ENCODE assay signal across 1 cellular context in the genomic region with DNA sequence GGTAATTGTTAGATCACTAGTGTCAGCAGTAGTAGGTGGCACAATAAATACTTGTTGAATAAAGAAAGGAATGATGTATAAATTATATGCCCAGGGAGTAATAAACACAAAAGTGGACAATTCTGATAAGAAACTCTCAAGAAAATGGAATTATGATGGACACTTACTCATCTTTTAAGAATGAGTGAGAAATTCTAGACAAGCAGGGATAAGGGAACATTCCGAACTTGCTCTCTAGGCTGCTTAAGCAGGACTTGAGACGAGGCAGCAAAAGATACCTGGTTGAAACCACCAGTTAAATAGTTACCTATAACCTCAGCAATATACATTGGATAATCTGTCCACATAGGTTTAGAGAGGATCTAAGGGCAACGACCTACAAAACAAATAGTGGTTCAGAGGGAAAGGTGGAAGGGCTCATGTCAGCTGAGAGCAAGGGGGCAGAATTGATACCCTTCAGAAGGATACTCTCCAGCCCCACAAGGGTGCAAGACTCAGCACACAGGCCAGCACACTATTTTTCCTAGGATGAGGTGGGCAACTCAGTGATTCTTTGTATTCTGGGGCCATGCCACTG.
TF ChIP-seq lines count a peak whose summit lies in the region.

No MANE protein-coding gene starts in this region.

TF ChIP-seq in HepG2, 621 proteins besides CTCF, POLR2A, EP300 and RAD21 (continued from another document and continues in another):
- TF ChIP-seq DMTF1 (CRISPR knock-in tag; IDR thresholded peaks at IDR 0.05), result no peak
- peak; percentile 56; the same call in 1 of the 2 replicates for TF ChIP-seq TARDBP (CRISPR knock-in tag; IDR thresholded peaks at IDR 0.05)
- no peak for TF ChIP-seq ZNF142 (CRISPR knock-in tag; IDR thresholded peaks at IDR 0.05)
- peak; percentile 62; the same call in 1 of the 2 replicates for TF ChIP-seq SOX5 (CRISPR knock-in tag; IDR thresholded peaks at IDR 0.05; ENCODE audit: borderline replicate concordance)
- no peak for TF ChIP-seq ZNF530 (CRISPR knock-in tag; IDR thresholded peaks at IDR 0.05; ENCODE audit: low read depth)
- TF ChIP-seq TP53 (CRISPR knock-in tag; conservative IDR thresholded peaks at IDR 0.05), result no peak
- TF ChIP-seq ZNF576 (CRISPR knock-in tag; IDR thresholded peaks at IDR 0.05), result no peak
- TF ChIP-seq, protein P1, sequence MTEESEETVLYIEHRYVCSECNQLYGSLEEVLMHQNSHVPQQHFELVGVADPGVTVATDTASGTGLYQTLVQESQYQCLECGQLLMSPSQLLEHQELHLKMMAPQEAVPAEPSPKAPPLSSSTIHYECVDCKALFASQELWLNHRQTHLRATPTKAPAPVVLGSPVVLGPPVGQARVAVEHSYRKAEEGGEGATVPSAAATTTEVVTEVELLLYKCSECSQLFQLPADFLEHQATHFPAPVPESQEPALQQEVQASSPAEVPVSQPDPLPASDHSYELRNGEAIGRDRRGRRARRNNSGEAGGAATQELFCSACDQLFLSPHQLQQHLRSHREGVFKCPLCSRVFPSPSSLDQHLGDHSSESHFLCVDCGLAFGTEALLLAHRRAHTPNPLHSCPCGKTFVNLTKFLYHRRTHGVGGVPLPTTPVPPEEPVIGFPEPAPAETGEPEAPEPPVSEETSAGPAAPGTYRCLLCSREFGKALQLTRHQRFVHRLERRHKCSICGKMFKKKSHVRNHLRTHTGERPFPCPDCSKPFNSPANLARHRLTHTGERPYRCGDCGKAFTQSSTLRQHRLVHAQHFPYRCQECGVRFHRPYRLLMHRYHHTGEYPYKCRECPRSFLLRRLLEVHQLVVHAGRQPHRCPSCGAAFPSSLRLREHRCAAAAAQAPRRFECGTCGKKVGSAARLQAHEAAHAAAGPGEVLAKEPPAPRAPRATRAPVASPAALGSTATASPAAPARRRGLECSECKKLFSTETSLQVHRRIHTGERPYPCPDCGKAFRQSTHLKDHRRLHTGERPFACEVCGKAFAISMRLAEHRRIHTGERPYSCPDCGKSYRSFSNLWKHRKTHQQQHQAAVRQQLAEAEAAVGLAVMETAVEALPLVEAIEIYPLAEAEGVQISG (CRISPR knock-in tag; IDR thresholded peaks at IDR 0.05), result no peak
- TF ChIP-seq HOXA3 (CRISPR knock-in tag; IDR thresholded peaks at IDR 0.05), result peak; percentile 52; the same call in 1 of the 2 replicates
- no peak for TF ChIP-seq ZKSCAN1 (IDR thresholded peaks at IDR 0.05; ENCODE audit: low read length)
- TF ChIP-seq, protein P2, sequence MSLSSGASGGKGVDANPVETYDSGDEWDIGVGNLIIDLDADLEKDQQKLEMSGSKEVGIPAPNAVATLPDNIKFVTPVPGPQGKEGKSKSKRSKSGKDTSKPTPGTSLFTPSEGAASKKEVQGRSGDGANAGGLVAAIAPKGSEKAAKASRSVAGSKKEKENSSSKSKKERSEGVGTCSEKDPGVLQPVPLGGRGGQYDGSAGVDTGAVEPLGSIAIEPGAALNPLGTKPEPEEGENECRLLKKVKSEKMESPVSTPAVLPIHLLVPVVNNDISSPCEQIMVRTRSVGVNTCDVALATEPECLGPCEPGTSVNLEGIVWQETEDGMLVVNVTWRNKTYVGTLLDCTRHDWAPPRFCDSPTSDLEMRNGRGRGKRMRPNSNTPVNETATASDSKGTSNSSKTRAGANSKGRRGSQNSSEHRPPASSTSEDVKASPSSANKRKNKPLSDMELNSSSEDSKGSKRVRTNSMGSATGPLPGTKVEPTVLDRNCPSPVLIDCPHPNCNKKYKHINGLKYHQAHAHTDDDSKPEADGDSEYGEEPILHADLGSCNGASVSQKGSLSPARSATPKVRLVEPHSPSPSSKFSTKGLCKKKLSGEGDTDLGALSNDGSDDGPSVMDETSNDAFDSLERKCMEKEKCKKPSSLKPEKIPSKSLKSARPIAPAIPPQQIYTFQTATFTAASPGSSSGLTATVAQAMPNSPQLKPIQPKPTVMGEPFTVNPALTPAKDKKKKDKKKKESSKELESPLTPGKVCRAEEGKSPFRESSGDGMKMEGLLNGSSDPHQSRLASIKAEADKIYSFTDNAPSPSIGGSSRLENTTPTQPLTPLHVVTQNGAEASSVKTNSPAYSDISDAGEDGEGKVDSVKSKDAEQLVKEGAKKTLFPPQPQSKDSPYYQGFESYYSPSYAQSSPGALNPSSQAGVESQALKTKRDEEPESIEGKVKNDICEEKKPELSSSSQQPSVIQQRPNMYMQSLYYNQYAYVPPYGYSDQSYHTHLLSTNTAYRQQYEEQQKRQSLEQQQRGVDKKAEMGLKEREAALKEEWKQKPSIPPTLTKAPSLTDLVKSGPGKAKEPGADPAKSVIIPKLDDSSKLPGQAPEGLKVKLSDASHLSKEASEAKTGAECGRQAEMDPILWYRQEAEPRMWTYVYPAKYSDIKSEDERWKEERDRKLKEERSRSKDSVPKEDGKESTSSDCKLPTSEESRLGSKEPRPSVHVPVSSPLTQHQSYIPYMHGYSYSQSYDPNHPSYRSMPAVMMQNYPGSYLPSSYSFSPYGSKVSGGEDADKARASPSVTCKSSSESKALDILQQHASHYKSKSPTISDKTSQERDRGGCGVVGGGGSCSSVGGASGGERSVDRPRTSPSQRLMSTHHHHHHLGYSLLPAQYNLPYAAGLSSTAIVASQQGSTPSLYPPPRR (CRISPR knock-in tag; IDR thresholded peaks at IDR 0.05; ENCODE audit: borderline replicate concordance), result peak; percentile 82; the same call in 1 of the 2 replicates
- 0 out of 2 replicates have a peak, but pooled peaks have one; percentile 43 for TF ChIP-seq ZBTB7B (CRISPR knock-in tag; IDR thresholded peaks at IDR 0.05)
- no peak for TF ChIP-seq SATB2 (CRISPR knock-in tag; IDR thresholded peaks at IDR 0.05)
- TF ChIP-seq SIX4 (CRISPR knock-in tag; IDR thresholded peaks at IDR 0.05), result peak; percentile 61; the same call in 1 of the 2 replicates
- no peak for TF ChIP-seq MIER3 (CRISPR knock-in tag; IDR thresholded peaks at IDR 0.05; ENCODE audit: borderline replicate concordance)
- TF ChIP-seq NFE2 (CRISPR knock-in tag; IDR thresholded peaks at IDR 0.05), result no peak
- TF ChIP-seq ZC3H4 (CRISPR knock-in tag; IDR thresholded peaks at IDR 0.05; ENCODE audit: borderline replicate concordance), result no peak
- TF ChIP-seq ZNF670 (CRISPR knock-in tag; IDR thresholded peaks at IDR 0.05; ENCODE audit: borderline replicate concordance), result no peak
- TF ChIP-seq HDAC2 (CRISPR knock-in tag; IDR thresholded peaks at IDR 0.05), result peak; percentile 88
- peak; percentile 70 for TF ChIP-seq TCF7 (IDR thresholded peaks at IDR 0.05; ENCODE audit: low read depth)
- TF ChIP-seq SRY (CRISPR knock-in tag; IDR thresholded peaks at IDR 0.05), result no peak
- TF ChIP-seq FOXJ3 (CRISPR knock-in tag; IDR thresholded peaks at IDR 0.05; ENCODE audit: borderline replicate concordance), result no peak
- TF ChIP-seq MED13 (CRISPR knock-in tag; IDR thresholded peaks at IDR 0.05), result no peak
- TF ChIP-seq GABPA (IDR thresholded peaks at IDR 0.05; ENCODE audit: low read depth, low read length), result no peak
- no peak for TF ChIP-seq GABPA (CRISPR knock-in tag; IDR thresholded peaks at IDR 0.05; ENCODE audit: low read depth)
- TF ChIP-seq ATRX (CRISPR knock-in tag; IDR thresholded peaks at IDR 0.05; ENCODE audit: borderline replicate concordance), result no peak
- TF ChIP-seq, protein P3, sequence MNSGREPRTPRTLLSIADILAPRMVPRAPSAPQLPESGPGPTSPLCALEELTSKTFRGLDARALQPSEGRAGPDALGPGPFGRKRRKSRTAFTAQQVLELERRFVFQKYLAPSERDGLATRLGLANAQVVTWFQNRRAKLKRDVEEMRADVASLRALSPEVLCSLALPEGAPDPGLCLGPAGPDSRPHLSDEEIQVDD (CRISPR knock-in tag; IDR thresholded peaks at IDR 0.05; ENCODE audit: borderline replicate concordance), result no peak
- no peak for TF ChIP-seq MAFF (IDR thresholded peaks at IDR 0.05; ENCODE audit: low read depth, low read length)
- peak; percentile 59; the same call in 1 of the 2 replicates for TF ChIP-seq ZGPAT (CRISPR knock-in tag; IDR thresholded peaks at IDR 0.05)
- TF ChIP-seq ZMYM2 (CRISPR knock-in tag; IDR thresholded peaks at IDR 0.05), result no peak
- TF ChIP-seq, protein P4, sequence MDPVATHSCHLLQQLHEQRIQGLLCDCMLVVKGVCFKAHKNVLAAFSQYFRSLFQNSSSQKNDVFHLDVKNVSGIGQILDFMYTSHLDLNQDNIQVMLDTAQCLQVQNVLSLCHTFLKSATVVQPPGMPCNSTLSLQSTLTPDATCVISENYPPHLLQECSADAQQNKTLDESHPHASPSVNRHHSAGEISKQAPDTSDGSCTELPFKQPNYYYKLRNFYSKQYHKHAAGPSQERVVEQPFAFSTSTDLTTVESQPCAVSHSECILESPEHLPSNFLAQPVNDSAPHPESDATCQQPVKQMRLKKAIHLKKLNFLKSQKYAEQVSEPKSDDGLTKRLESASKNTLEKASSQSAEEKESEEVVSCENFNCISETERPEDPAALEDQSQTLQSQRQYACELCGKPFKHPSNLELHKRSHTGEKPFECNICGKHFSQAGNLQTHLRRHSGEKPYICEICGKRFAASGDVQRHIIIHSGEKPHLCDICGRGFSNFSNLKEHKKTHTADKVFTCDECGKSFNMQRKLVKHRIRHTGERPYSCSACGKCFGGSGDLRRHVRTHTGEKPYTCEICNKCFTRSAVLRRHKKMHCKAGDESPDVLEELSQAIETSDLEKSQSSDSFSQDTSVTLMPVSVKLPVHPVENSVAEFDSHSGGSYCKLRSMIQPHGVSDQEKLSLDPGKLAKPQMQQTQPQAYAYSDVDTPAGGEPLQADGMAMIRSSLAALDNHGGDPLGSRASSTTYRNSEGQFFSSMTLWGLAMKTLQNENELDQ (CRISPR knock-in tag; IDR thresholded peaks at IDR 0.05; ENCODE audit: borderline replicate concordance), result no peak
- no peak for TF ChIP-seq HNRNPLL (IDR thresholded peaks at IDR 0.05; ENCODE audit: low read depth, low read length, poor library complexity, severe bottlenecking)
- 0 out of 2 replicates have a peak, but pooled peaks have one; percentile 26 for TF ChIP-seq GATA4 (IDR thresholded peaks at IDR 0.05; ENCODE audit: borderline replicate concordance, low read depth)
- TF ChIP-seq SMC3 (IDR thresholded peaks at IDR 0.05; ENCODE audit: low read length), result no peak
